ENCODE assay signal across 8 cellular contexts in genomic region chr18:24426398-24427294, GRCh38. TPM values are rescaled to one million over a fixed set of nuclear protein-coding genes. Genes with fewer than 3 reads are reported as not detected.
DNase-seq lines count a peak whose midpoint lies in the region; ATAC-seq and TF ChIP-seq lines count a peak whose summit lies in the region.

Gene IMPACT, plus strand, starts transcription at chr18:24426670. Its CDS starts 87 bp downstream, at chr18:24426757.

- peak within 1 kb of the TSS; percentile 65 for H3K9ac ChIP-seq in OCI-LY1 (ENCODE audit: low read length)

- no peaks in the 10 kb centered on the region for H3K9me3 ChIP-seq in CD8-positive, alpha-beta memory T cell (ENCODE audit: low read length)
- no peaks in the 10 kb centered on the region for H3K9me3 ChIP-seq in OCI-LY1 (ENCODE audit: low read length)
- no peaks in the 10 kb centered on the region for H3K9me3 ChIP-seq in mucosa of descending colon

- TF ChIP-seq CTCF in OCI-LY1 (IDR thresholded peaks at IDR 0.05; ENCODE audit: low read length) (no peak), epithelial cell of proximal tubule (conservative IDR thresholded peaks at IDR 0.05; ENCODE audit: low read depth, low read length) (no peak), mucosa of descending colon (IDR thresholded peaks at IDR 0.05) (no peak)

- no peaks in the 10 kb centered on the region for H3K79me2 ChIP-seq in OCI-LY1 (ENCODE audit: insufficient read depth, low read length)

- CTCF ChIA-PET in CD8-positive, alpha-beta memory T cell (lab: Charles Lee), result no interaction called here

- H3K27ac Mint-ChIP-seq in CD8-positive, alpha-beta memory T cell, result peak within 1 kb of the TSS in 6 of 8 donors; percentile 69 to 97 (median 84)

- DNase-seq in CD8-positive, alpha-beta memory T cell, result peak; percentile 64 to 79 (median 72)
- DNase-seq in activated T-cell treated with anti-CD3 and anti-CD28 coated beads for 48 hours (ENCODE audit: low read depth) (peak; percentile 77), epithelial cell of proximal tubule (ENCODE audit: low read depth) (no peak), mucosa of descending colon (peak; percentile 83 to 92 (median 86))
- DNase-seq in stimulated activated CD8-positive, alpha-beta memory T cell treated with anti-CD3 and anti-CD28 coated beads, Interleukin-4, amount 100 ng/mL, for 1 hour (ENCODE audit: low read depth in 2 of 2, low spot score in 1 of 2), result peak; percentile 33 to 52

- H3K36me3 ChIP-seq in CD8-positive, alpha-beta memory T cell (ENCODE audit: insufficient read depth, low read length), result no peaks in the 10 kb centered on the region
- no peaks in the 10 kb centered on the region; the same call in 1 of the 2 replicates for H3K36me3 ChIP-seq in OCI-LY1 (ENCODE audit: insufficient read depth, low read length)
- no peaks in the 10 kb centered on the region for H3K36me3 ChIP-seq in mucosa of descending colon (ENCODE audit: low read depth)

- H3K36me3 Mint-ChIP-seq in CD8-positive, alpha-beta memory T cell, result peaks cover 13 to 31% (median 20%) of the 10 kb centered on the region in 3 donors

- POLR2A ChIA-PET in CD8-positive, alpha-beta memory T cell (lab: Charles Lee), result no interaction called here

- H4K20me1 ChIP-seq in OCI-LY1 (ENCODE audit: insufficient read depth, low read length), result no peaks in the 10 kb centered on the region

- peak within 1 kb of the TSS; percentile 77 for H3K4me2 ChIP-seq in OCI-LY1 (ENCODE audit: low read length)

- H3K4me1 Mint-ChIP-seq in CD8-positive, alpha-beta memory T cell, result peaks cover 18 to 25% (median 22%) of the 10 kb centered on the region in 3 donors

- no peaks in the 10 kb centered on the region for H3F3A ChIP-seq in OCI-LY1 (ENCODE audit: insufficient read depth, low read length)

- intact Hi-C loops in mucosa of descending colon (cut with DNase I, micrococcal nuclease), result no loop called here

- ATAC-seq in GM19397 (IDR thresholded peaks at IDR 0.05; ENCODE audit: unreplicated experiment), result peak; percentile 94
- peak; percentile 76 for ATAC-seq in HG03565 (IDR thresholded peaks at IDR 0.05; ENCODE audit: unreplicated experiment)
- ATAC-seq in mucosa of descending colon, result peak; percentile 100

- H3K27me3 Mint-ChIP-seq in CD8-positive, alpha-beta memory T cell, result peaks cover 4 to 28% of the 10 kb centered on the region in 2 donors

- H3K4me3 ChIP-seq in CD8-positive, alpha-beta memory T cell (ENCODE audit: low read length), result peak within 1 kb of the TSS; percentile 72
- H3K4me3 ChIP-seq in OCI-LY1 (ENCODE audit: low read depth, low read length, poor library complexity, severe bottlenecking) (peak within 1 kb of the TSS; percentile 70), epithelial cell of proximal tubule (ENCODE audit: low read depth, low read length) (peak within 1 kb of the TSS; percentile 79), mucosa of descending colon (peak within 1 kb of the TSS; percentile 43)

- no peaks in the 10 kb centered on the region for H3K9me2 ChIP-seq in OCI-LY1 (ENCODE audit: low read depth, low read length)

- H3K4me1 ChIP-seq in CD8-positive, alpha-beta memory T cell (ENCODE audit: insufficient read depth, low read length), result peaks cover 4% of the 10 kb centered on the region
- peaks cover 16% of the 10 kb centered on the region for H3K4me1 ChIP-seq in OCI-LY1 (ENCODE audit: insufficient read depth, low read length, severe bottlenecking)
- peaks cover 5% of the 10 kb centered on the region for H3K4me1 ChIP-seq in mucosa of descending colon (ENCODE audit: low read depth)

- H3K4me3 Mint-ChIP-seq in CD8-positive, alpha-beta memory T cell, result peak within 1 kb of the TSS; percentile 85 to 94 (median 89)

- H3K9me3 Mint-ChIP-seq in CD8-positive, alpha-beta memory T cell, result peaks cover 0 to 12% (median 8%) of the 10 kb centered on the region in 5 donors

- no peaks in the 10 kb centered on the region for H3K27me3 ChIP-seq in CD8-positive, alpha-beta memory T cell (ENCODE audit: insufficient read depth, low read length, poor library complexity, severe bottlenecking)
- no peaks in the 10 kb centered on the region for H3K27me3 ChIP-seq in OCI-LY1 (ENCODE audit: insufficient read depth, low read length)

- peak within 1 kb of the TSS; percentile 29 for H3K27ac ChIP-seq in CD8-positive, alpha-beta memory T cell (ENCODE audit: low read depth, low read length)
- H3K27ac ChIP-seq in OCI-LY1 (ENCODE audit: low read depth, low read length, poor library complexity, severe bottlenecking), result no peak within 1 kb of the TSS

- H2AFZ ChIP-seq in OCI-LY1 (ENCODE audit: low read length), result peak within 1 kb of the TSS; percentile 21; the same call in 1 of the 2 replicates

RNA-seq across cellular contexts. Expression of gene IMPACT, which starts in this region (rescaled TPM):
- total RNA-seq in CD8-positive, alpha-beta memory T cell, result 10 to 100 TPM; 10.6 to 11.3 TPM
- 9.1 TPM for polyA plus RNA-seq in CD8-positive, alpha-beta memory T cell
- 15.5 and 20.0 TPM in 2 replicates for total RNA-seq in epithelial cell of proximal tubule
- 10 to 100 TPM; 20.3 to 30.8 (median 29.4) TPM for total RNA-seq in mucosa of descending colon
